In genomic region chr22:40128989-40129388, GRCh38 we compare ENCODE assay signal across 11 cellular contexts. TPM values are rescaled to one million over a fixed set of nuclear protein-coding genes. Genes with fewer than 3 reads are reported as not detected.
DNase-seq lines count a peak whose midpoint lies in the region; ATAC-seq and TF ChIP-seq lines count a peak whose summit lies in the region.
"Had no signal": no experiment of that assay in that cellular context is flagged by ENCODE, and none has a peak within 500 bp of the region (broad histone marks: within the 10 kb centered on the region; RNA-seq: fewer than 3 reads in every experiment).

No MANE protein-coding gene starts in this region.

- H3K27me3 ChIP-seq in MM.1S (replicated peaks; ENCODE audit: insufficient read depth, low read length) = no peaks in the 10 kb centered on the region

- no peaks in the 10 kb centered on the region for H3K9me2 ChIP-seq in MM.1S (replicated peaks; ENCODE audit: insufficient read depth, low read length)

- H3K36me3 Mint-ChIP-seq in activated naive CD8-positive, alpha-beta T cell treated with anti-CD3 and anti-CD28 coated beads, Interleukin-2, amount 10 ng/mL, durations not matched to agents 7 days and 5 days = peaks cover 32% of the 10 kb centered on the region

- peaks cover 2% of the 10 kb centered on the region for H3K9me3 Mint-ChIP-seq in activated naive CD8-positive, alpha-beta T cell treated with anti-CD3 and anti-CD28 coated beads, Interleukin-2, amount 10 ng/mL, durations not matched to agents 7 days and 5 days

- H3K79me2 ChIP-seq in MM.1S (ENCODE audit: low read length) = no peaks in the 10 kb centered on the region

- no peak for TF ChIP-seq CTCF in MM.1S (IDR thresholded peaks at IDR 0.05; ENCODE audit: low read length)

- H3K27ac Mint-ChIP-seq in activated naive CD8-positive, alpha-beta T cell treated with anti-CD3 and anti-CD28 coated beads, Interleukin-2, amount 10 ng/mL, durations not matched to agents 7 days and 5 days = peak overlapping the region; percentile 94

- peak overlapping the region; percentile 16; the same call in 1 of the 2 replicates for H3K9ac ChIP-seq in MM.1S (ENCODE audit: low read length)

- peaks cover 38% of the 10 kb centered on the region for H3K4me1 Mint-ChIP-seq in activated naive CD8-positive, alpha-beta T cell treated with anti-CD3 and anti-CD28 coated beads, Interleukin-2, amount 10 ng/mL, durations not matched to agents 7 days and 5 days

- H3K4me2 ChIP-seq in MM.1S (ENCODE audit: low read depth, low read length) = peak overlapping the region; percentile 33

- no peaks in the 10 kb centered on the region for H3K9me3 ChIP-seq in MM.1S (replicated peaks; ENCODE audit: insufficient read depth, low read length)

- peak overlapping the region; percentile 78 for H3K4me3 Mint-ChIP-seq in activated naive CD8-positive, alpha-beta T cell treated with anti-CD3 and anti-CD28 coated beads, Interleukin-2, amount 10 ng/mL, durations not matched to agents 7 days and 5 days

- peaks cover 17% of the 10 kb centered on the region for H3K4me1 ChIP-seq in MM.1S (ENCODE audit: low read length)

- H3K4me3 ChIP-seq in MM.1S (ENCODE audit: low read length) = no peak overlapping the region

- peaks cover 14% of the 10 kb centered on the region; the same call in 1 of the 2 replicates for H3F3A ChIP-seq in MM.1S (ENCODE audit: insufficient read depth, low read length)

- peak overlapping the region; percentile 73 for H3K27ac ChIP-seq in MM.1S (ENCODE audit: low read length)

- H3K27me3 Mint-ChIP-seq in activated naive CD8-positive, alpha-beta T cell treated with anti-CD3 and anti-CD28 coated beads, Interleukin-2, amount 10 ng/mL, durations not matched to agents 7 days and 5 days = no peaks in the 10 kb centered on the region

- intact Hi-C loops in Right ventricle myocardium superior (cut with DNase I) (no loop called here), cardiac septum (cut with DNase I) (no loop called here)

- DNase-seq in Right ventricle myocardium superior = no peak
- DNase-seq in cardiac septum (ENCODE audit: low spot score) = no peak
- peak; percentile 91 for DNase-seq in MM.1S
- DNase-seq in activated naive CD8-positive, alpha-beta T cell treated with anti-CD3 and anti-CD28 coated beads, Interleukin-2, amount 10 ng/mL, durations not matched to agents 7 days and 5 days = peak; percentile 53
- DNase-seq in stimulated activated naive CD8-positive, alpha-beta T cell treated with anti-CD3 and anti-CD28 coated beads, Interleukin-15, Interleukin-2, amounts not matched to agents 100 U/mL and 50 U/mL, for 24 hours = peak; percentile 22
- DNase-seq in AG08396 (ENCODE audit: low spot score) = no peak
- DNase-seq in activated CD4-positive, CD25-positive, alpha-beta regulatory T cell (lab: John Stamatoyannopoulos, UW) = no peak
- DNase-seq: AML-193, NCI-H1417, NCI-H526 treated with DMSO at 0.1 percent for 48 hours had no signal

- no peaks in the 10 kb centered on the region for H4K20me1 ChIP-seq in MM.1S (ENCODE audit: insufficient read depth, low read length)

- H2AFZ ChIP-seq in MM.1S (ENCODE audit: low read length) = peak overlapping the region; percentile 42

- POLR2A ChIA-PET in activated naive CD8-positive, alpha-beta T cell treated with anti-CD3 and anti-CD28 coated beads, Interleukin-2, amount 10 ng/mL, durations not matched to agents 7 days and 5 days (lab: Charles Lee) = interaction anchor here (0.9 to 3.3 kb wide), 6 partner anchors 12 to 85 kb away, joined by 3 to 11 read pairs (median 5); partner anchors contain the start of gene TNRC6B

- H3K36me3 ChIP-seq in MM.1S (replicated peaks; ENCODE audit: insufficient read depth, low read length) = no peaks in the 10 kb centered on the region

- peak; percentile 29 for ATAC-seq in Right ventricle myocardium superior (ENCODE audit: poor library complexity)
- peak; percentile 99 for ATAC-seq in activated naive CD8-positive, alpha-beta T cell treated with anti-CD3 and anti-CD28 coated beads, Interleukin-2, amount 10 ng/mL, durations not matched to agents 7 days and 5 days (ENCODE audit: low read depth)
- ATAC-seq in stimulated activated naive CD8-positive, alpha-beta T cell treated with anti-CD3 and anti-CD28 coated beads, Interleukin-15, Interleukin-2, amounts not matched to agents 100 U/mL and 50 U/mL, for 24 hours = peak; percentile 78
- ATAC-seq in GM19328 (IDR thresholded peaks at IDR 0.05; ENCODE audit: unreplicated experiment) = no peak

RNA-seq across cellular contexts. Expression of gene TNRC6B, which starts 48.7 kb away (rescaled TPM):
- total RNA-seq in Right ventricle myocardium superior (37.5 TPM), cardiac septum (40.2 TPM)
- total RNA-seq in activated naive CD8-positive, alpha-beta T cell treated with anti-CD3 and anti-CD28 coated beads, Interleukin-2, amount 10 ng/mL, durations not matched to agents 7 days and 5 days = 10 to 100 TPM; 89.6 to 91.4 TPM

Comparison
In these comparisons a context has a peak if more than half of its experiments do, and no peak if none do; other contexts are left out.
1. DNase-seq: peak in MM.1S (single experiment), activated naive CD8-positive, alpha-beta T cell treated with anti-CD3 and anti-CD28 coated beads, Interleukin-2, amount 10 ng/mL, durations not matched to agents 7 days and 5 days (single experiment) and stimulated activated naive CD8-positive, alpha-beta T cell treated with anti-CD3 and anti-CD28 coated beads, Interleukin-15, Interleukin-2, amounts not matched to agents 100 U/mL and 50 U/mL, for 24 hours (single experiment); none in Right ventricle myocardium superior (single experiment), cardiac septum (single experiment), AG08396 (single experiment) and activated CD4-positive, CD25-positive, alpha-beta regulatory T cell (0 of 4).